Comparison of ENCODE assay signal across 15 cellular contexts in the genomic region with DNA sequence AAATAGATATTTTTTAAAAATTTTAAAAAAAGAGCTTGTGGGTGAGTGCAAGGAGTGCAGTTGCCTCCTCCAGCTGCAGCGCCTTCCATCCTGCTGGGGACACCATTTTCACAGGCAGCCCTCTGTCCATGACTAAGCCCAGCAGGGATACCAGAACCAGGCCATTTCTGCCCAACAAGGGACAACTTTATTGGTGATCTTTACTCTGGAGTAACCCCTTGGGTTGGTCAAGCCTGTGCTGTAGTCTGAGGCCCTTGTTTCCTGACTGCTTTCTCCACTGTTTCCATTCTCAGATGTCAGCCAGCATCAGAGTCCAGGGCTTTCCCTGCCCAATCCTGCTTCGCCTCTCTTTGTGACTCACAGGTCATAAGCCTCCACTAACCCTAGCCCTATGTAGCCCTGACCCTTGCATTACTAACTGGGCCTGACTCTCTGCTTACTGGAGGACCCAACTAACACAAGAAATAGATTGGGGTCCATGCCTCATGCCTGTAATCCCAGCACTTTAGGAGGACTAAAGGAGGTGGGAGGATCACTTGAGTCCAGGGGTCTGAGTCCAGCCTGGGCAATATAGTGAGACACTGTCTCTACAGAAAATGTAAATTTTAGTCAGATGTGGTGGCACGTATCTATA. TPM values are rescaled to one million over a fixed set of nuclear protein-coding genes. Genes with fewer than 3 reads are reported as not detected.
DNase-seq lines count a peak whose midpoint lies in the region; ATAC-seq, FAIRE-seq and TF ChIP-seq lines count a peak whose summit lies in the region.
"Had no signal": no experiment of that assay in that cellular context is flagged by ENCODE, and none has a peak within 500 bp of the region (broad histone marks: within the 10 kb centered on the region; RNA-seq: fewer than 3 reads in every experiment).

No MANE protein-coding gene starts in this region.

- H3K9ac ChIP-seq in HepG2 (ENCODE audit: insufficient read depth, low read depth, low read length) (peak overlapping the region; percentile 41), mammary epithelial cell (ENCODE audit: insufficient read depth, low read length) (no peak overlapping the region)

- POLR2A ChIA-PET in activated CD8-positive, alpha-beta T cell treated with anti-CD3 and anti-CD28 coated beads for 36 hours (lab: Charles Lee): interaction anchor here (1.2 to 3.1 kb wide), 5 partner anchors 9 to 84 kb away, joined by 3 to 19 read pairs (median 8); a partner anchor contains a TSS
- POLR2A ChIA-PET in HepG2 (lab: Yijun Ruan, JAX): interaction anchor here (0.7 to 1.5 kb wide), 12 partner anchors 9 to 262 kb away, joined by 3 to 16 read pairs (median 4); a partner anchor contains a TSS

- TF ChIP-seq CTCF in activated CD8-positive, alpha-beta T cell treated with anti-CD3 and anti-CD28 coated beads for 36 hours (IDR thresholded peaks at IDR 0.05): no peak
- TF ChIP-seq CTCF in HepG2 (CRISPR knock-in tag; IDR thresholded peaks at IDR 0.05) (no peak), upper lobe of left lung (IDR thresholded peaks at IDR 0.05) (no peak), mammary epithelial cell (conservative IDR thresholded peaks at IDR 0.05 in 1 of 2, IDR thresholded peaks at IDR 0.05 in 1 of 2; ENCODE audit: extremely low read depth in 1 of 2, insufficient read depth in 1 of 2, low read depth in 1 of 2, low read length in 2 of 2) (no peak)

- H3K27me3 ChIP-seq in HepG2 (ENCODE audit: control insufficient read depth in 1 of 2, insufficient read depth in 2 of 2, low read length in 2 of 2): no peaks in the 10 kb centered on the region
- H3K27me3 ChIP-seq in upper lobe of left lung: no peaks in the 10 kb centered on the region
- H3K27me3 ChIP-seq in mammary epithelial cell (ENCODE audit: insufficient read depth, low read length): no peaks in the 10 kb centered on the region
- H3K27me3 ChIP-seq: adrenal gland had no signal

- ATAC-seq in activated CD8-positive, alpha-beta T cell treated with anti-CD3 and anti-CD28 coated beads for 36 hours: no peak
- ATAC-seq in HepG2: peak; percentile 71
- ATAC-seq in upper lobe of left lung (ENCODE audit: low FRiP score in 2 of 2): no peak
- no peak for ATAC-seq in GM19455 (IDR thresholded peaks at IDR 0.05; ENCODE audit: unreplicated experiment)

- H3K36me3 ChIP-seq in HepG2 (replicated peaks in 1 of 2; ENCODE audit: control insufficient read depth in 1 of 2, insufficient read depth in 2 of 2, low read length in 2 of 2) (no peaks in the 10 kb centered on the region), upper lobe of left lung (no peaks in the 10 kb centered on the region), mammary epithelial cell (ENCODE audit: insufficient read depth, low read length) (no peaks in the 10 kb centered on the region)
- H3K36me3 ChIP-seq: adrenal gland had no signal

- no peak for TF ChIP-seq RAD21 in HepG2 (CRISPR knock-in tag; IDR thresholded peaks at IDR 0.05)

- WGBS in HepG2 (ENCODE audit: low lambda C conversion rate): 58% methylated on average over 3 of the region's 3 CpGs
- 91 to 97% methylated on average over 3 of the region's 3 CpGs for WGBS in upper lobe of left lung, 2 donors
- WGBS in mammary epithelial cell (ENCODE audit: low coverage, missing lambda C conversion rate): 93% methylated on average over 3 of the region's 3 CpGs

- no peak for DNase-seq in activated naive CD4-positive, alpha-beta T cell treated with anti-CD3 and anti-CD28 coated beads for 36 hours
- no peak for DNase-seq in activated naive CD4-positive, alpha-beta T cell treated with Interleukin-2 at 50 U/mL for 16 hours
- DNase-seq in activated CD8-positive, alpha-beta T cell treated with anti-CD3 and anti-CD28 coated beads for 36 hours: no peak
- peak; percentile 69 for DNase-seq in HepG2 (ENCODE audit: low spot score)
- DNase-seq in upper lobe of left lung: no peak
- DNase-seq in DMS153 (lab: John Stamatoyannopoulos, UW): no peak
- DNase-seq in mammary epithelial cell: no peak
- DNase-seq: adrenal gland; HFFc6; NCI-H2081; nephron progenitor cell; NK-92 treated with Interleukin-12 subunit alpha and Interleukin-12 subunit beta, amount 100 ng/mL, for 24 hours had no signal

- H3K4me3 ChIP-seq in HepG2 (replicated peaks in 1 of 3; ENCODE audit: insufficient read depth in 1 of 3, low read depth in 2 of 3, low read length in 3 of 3): peak overlapping the region in 2 of 3 experiments; percentile 38 to 39; a peak in 2 of 6 replicates
- H3K4me3 ChIP-seq in upper lobe of left lung: peak overlapping the region in 1 of 4 donors; percentile 29
- no peak overlapping the region for H3K4me3 ChIP-seq in mammary epithelial cell (replicated peaks in 1 of 3; ENCODE audit: insufficient read depth in 1 of 3, low read depth in 2 of 3, low read length in 3 of 3)
- H3K4me3 ChIP-seq: adrenal gland, SK-N-MC had no signal

- H3K4me2 ChIP-seq in HepG2 (ENCODE audit: low read depth, low read length) (peak overlapping the region; percentile 57), mammary epithelial cell (ENCODE audit: insufficient read depth, low read depth, low read length) (no peak overlapping the region)

- TF ChIP-seq EP300 in HepG2 (IDR thresholded peaks at IDR 0.05; ENCODE audit: low read depth in 2 of 2, low read length in 2 of 2): no peak
- no peak for TF ChIP-seq EP300 in HepG2 (CRISPR knock-in tag; IDR thresholded peaks at IDR 0.05; ENCODE audit: borderline replicate concordance)
- no peak for TF ChIP-seq EP300 in upper lobe of left lung (IDR thresholded peaks at IDR 0.05)

- H4K20me1 ChIP-seq in HepG2 (ENCODE audit: insufficient read depth, low read length): no peaks in the 10 kb centered on the region
- no peaks in the 10 kb centered on the region for H4K20me1 ChIP-seq in mammary epithelial cell (ENCODE audit: insufficient read depth, low read length)

- peak overlapping the region; percentile 85 for H3K27ac Mint-ChIP-seq in activated naive CD4-positive, alpha-beta T cell treated with anti-CD3 and anti-CD28 coated beads for 36 hours
- peak overlapping the region; percentile 87 for H3K27ac Mint-ChIP-seq in activated CD8-positive, alpha-beta T cell treated with anti-CD3 and anti-CD28 coated beads for 36 hours
- H3K27ac Mint-ChIP-seq: HFFc6, nephron progenitor cell had no signal

- peak overlapping the region; percentile 38 for H3K4me3 Mint-ChIP-seq in activated naive CD4-positive, alpha-beta T cell treated with anti-CD3 and anti-CD28 coated beads for 36 hours
- H3K4me3 Mint-ChIP-seq in activated CD8-positive, alpha-beta T cell treated with anti-CD3 and anti-CD28 coated beads for 36 hours: peak overlapping the region; percentile 24
- H3K4me3 Mint-ChIP-seq: HFFc6, nephron progenitor cell had no signal

- in situ Hi-C loops in HepG2 (cut with HindIII; ENCODE audit: extremely low pct_ligation_motif_present, low pct_unique_long_range_greater_than_20kb) (no loop called here), mammary epithelial cell (cut with MboI; ENCODE audit: low sequenced_read_pairs in 2 of 2) (no loop called here)

- no peaks in the 10 kb centered on the region for H3K36me3 Mint-ChIP-seq in activated naive CD4-positive, alpha-beta T cell treated with anti-CD3 and anti-CD28 coated beads for 36 hours (ENCODE audit: low read depth)
- peaks cover 3% of the 10 kb centered on the region for H3K36me3 Mint-ChIP-seq in activated CD8-positive, alpha-beta T cell treated with anti-CD3 and anti-CD28 coated beads for 36 hours (ENCODE audit: low read depth)

- H3K4me1 ChIP-seq in HepG2 (ENCODE audit: insufficient read depth, low read length) (peaks cover 72% of the 10 kb centered on the region), upper lobe of left lung (peaks cover 42 to 49% (median 45%) of the 10 kb centered on the region in 4 donors), mammary epithelial cell (ENCODE audit: insufficient read depth, low read length) (no peaks in the 10 kb centered on the region)

- H3K4me1 Mint-ChIP-seq in activated naive CD4-positive, alpha-beta T cell treated with anti-CD3 and anti-CD28 coated beads for 36 hours (ENCODE audit: low read depth): peaks cover 30% of the 10 kb centered on the region
- H3K4me1 Mint-ChIP-seq in activated CD8-positive, alpha-beta T cell treated with anti-CD3 and anti-CD28 coated beads for 36 hours (ENCODE audit: low read depth): peaks cover 16% of the 10 kb centered on the region

- dilution Hi-C loops in mammary epithelial cell (cut with HindIII; ENCODE audit: low sequenced_read_pairs): no loop called here

- H3K79me2 ChIP-seq in HepG2 (ENCODE audit: insufficient read depth, low read length) (no peaks in the 10 kb centered on the region), mammary epithelial cell (ENCODE audit: insufficient read depth, low read length) (no peaks in the 10 kb centered on the region)

- H3K27me3 Mint-ChIP-seq in activated naive CD4-positive, alpha-beta T cell treated with anti-CD3 and anti-CD28 coated beads for 36 hours (ENCODE audit: low read depth): no peaks in the 10 kb centered on the region
- no peaks in the 10 kb centered on the region for H3K27me3 Mint-ChIP-seq in activated CD8-positive, alpha-beta T cell treated with anti-CD3 and anti-CD28 coated beads for 36 hours

- peak overlapping the region; percentile 87 for H2AFZ ChIP-seq in HepG2 (ENCODE audit: low read length)
- no peak overlapping the region for H2AFZ ChIP-seq in mammary epithelial cell (ENCODE audit: low read depth, low read length)

- no TSS peak for BruUV-seq in HepG2 (replicated peaks; lab: Mats Ljungman, UMichigan)
- no TSS peak for BruUV-seq in mammary epithelial cell (replicated peaks; lab: Mats Ljungman, UMichigan)

- no peak for FAIRE-seq in HepG2 (lab: Jason Lieb, UNC)
- FAIRE-seq: islet of Langerhans had no signal

- H3K9me3 Mint-ChIP-seq in activated naive CD4-positive, alpha-beta T cell treated with anti-CD3 and anti-CD28 coated beads for 36 hours: no peaks in the 10 kb centered on the region
- peaks cover 2% of the 10 kb centered on the region for H3K9me3 Mint-ChIP-seq in activated CD8-positive, alpha-beta T cell treated with anti-CD3 and anti-CD28 coated beads for 36 hours
- H3K9me3 Mint-ChIP-seq: HFFc6, nephron progenitor cell had no signal

- TF ChIP-seq POLR2A in HepG2 (IDR thresholded peaks at IDR 0.05; ENCODE audit: insufficient read depth in 1 of 2, low read depth in 2 of 2, low read length in 2 of 2): peak in 1 of 2 experiments; percentile 32; a peak in 2 of 4 replicates
- no peak for TF ChIP-seq POLR2A in upper lobe of left lung (IDR thresholded peaks at IDR 0.05)

- H3K27ac ChIP-seq in HepG2 (ENCODE audit: extremely low read length, insufficient read depth, low read length) (peak overlapping the region; percentile 76), upper lobe of left lung (peak overlapping the region; percentile 80 to 88 (median 86)), mammary epithelial cell (ENCODE audit: insufficient read depth, low read depth, low read length) (no peak overlapping the region)

- H3K9me3 ChIP-seq in HepG2 (ENCODE audit: low read length) (no peaks in the 10 kb centered on the region), upper lobe of left lung (no peaks in the 10 kb centered on the region), mammary epithelial cell (replicated peaks; ENCODE audit: insufficient read depth, low read length) (no peaks in the 10 kb centered on the region)
- H3K9me3 ChIP-seq: adrenal gland had no signal

- CTCF ChIA-PET in activated naive CD4-positive, alpha-beta T cell treated with anti-CD3 and anti-CD28 coated beads for 36 hours (lab: Charles Lee): interaction anchor here (0.7 to 1.1 kb wide), 3 partner anchors 9 to 81 kb away, joined by 3 to 4 read pairs (median 3); a partner anchor contains a TSS
- CTCF ChIA-PET in activated CD8-positive, alpha-beta T cell treated with anti-CD3 and anti-CD28 coated beads for 36 hours (lab: Charles Lee): interaction anchor here (1.2 to 1.6 kb wide), 4 partner anchors 8 to 133 kb away, joined by 4 to 6 read pairs (median 4); a partner anchor contains a TSS
- CTCF ChIA-PET in HepG2 (lab: Yijun Ruan, JAX; ENCODE audit: low intra/inter-chr PET ratio, low total read pairs): no interaction called here
- CTCF ChIA-PET in mammary epithelial cell (lab: Charles Lee; ENCODE audit: low non-redundant PET): no interaction called here

- intact Hi-C loops in activated naive CD4-positive, alpha-beta T cell treated with anti-CD3 and anti-CD28 coated beads for 36 hours (cut with micrococcal nuclease): no loop called here
- intact Hi-C loops in activated CD8-positive, alpha-beta T cell treated with anti-CD3 and anti-CD28 coated beads for 36 hours (cut with micrococcal nuclease): no loop called here
- intact Hi-C loops in HepG2 (cut with micrococcal nuclease; ENCODE audit: unreplicated experiment) (no loop called here), mammary epithelial cell (cut with micrococcal nuclease) (no loop called here)

RNA-seq across cellular contexts. Expression of a gene that starts 8.7 kb away (rescaled TPM):
- 10 to 100 TPM; 21.5 to 21.8 TPM for total RNA-seq in activated naive CD4-positive, alpha-beta T cell treated with anti-CD3 and anti-CD28 coated beads for 36 hours
- total RNA-seq in activated CD8-positive, alpha-beta T cell treated with anti-CD3 and anti-CD28 coated beads for 36 hours: 10 to 100 TPM; 18.4 to 25.4 TPM
- 21.9 and 22.6 TPM in 2 replicates for total RNA-seq in HepG2 (2016; rRNA removed; fragmentation: Illumina TruSeq; extraction: Trizol)
- 7.0 and 8.3 TPM in 2 replicates for total RNA-seq in HepG2 (2016; cell fraction: cytosol; rRNA removed; fragmentation: Illumina TruSeq; extraction: Trizol; ENCODE audit: low read depth)
- total RNA-seq in HepG2 (2016; cell fraction: insoluble cytoplasmic fraction; rRNA removed; fragmentation: Illumina TruSeq; extraction: Trizol): 18.1 and 21.0 TPM in 2 replicates
- total RNA-seq in HepG2 (2016; cell fraction: membrane; rRNA removed; fragmentation: Illumina TruSeq; extraction: Trizol): 9.9 and 11.2 TPM in 2 replicates
- 11.3 and 17.7 TPM in 2 replicates for total RNA-seq in HepG2 (2016; cell fraction: nucleus; rRNA removed; fragmentation: Illumina TruSeq; extraction: Trizol)
- 11.3 and 11.9 TPM in 2 replicates for polyA plus RNA-seq in HepG2 (2011; rRNA removed)
- 8.2 and 8.4 TPM in 2 replicates for polyA plus RNA-seq in HepG2 (2011; cell fraction: cytosol; rRNA removed)
- 12.3 and 17.8 TPM in 2 replicates for polyA plus RNA-seq in HepG2 (2011; cell fraction: nucleus; rRNA removed)
- polyA plus RNA-seq in HepG2 (2012): 14.7 and 17.5 TPM in 2 replicates
- 6.3 and 6.7 TPM in 2 replicates for polyA plus RNA-seq in HepG2 (2016; cell fraction: cytosol; fragmentation: Illumina TruSeq; extraction: Trizol; ENCODE audit: low read depth)
- polyA plus RNA-seq in HepG2 (2016; cell fraction: insoluble cytoplasmic fraction; fragmentation: Illumina TruSeq; extraction: Trizol; ENCODE audit: low read depth): 27.9 and 29.1 TPM in 2 replicates
- 7.2 and 7.8 TPM in 2 replicates for polyA plus RNA-seq in HepG2 (2016; cell fraction: membrane; fragmentation: Illumina TruSeq; extraction: Trizol; ENCODE audit: low read depth)
- 33.3 and 34.6 TPM in 2 replicates for polyA plus RNA-seq in HepG2 (2016; cell fraction: nucleus; fragmentation: Illumina TruSeq; extraction: Trizol; ENCODE audit: insufficient read depth, low read depth)
- polyA minus RNA-seq in HepG2 (2011; rRNA and poly(A)+ RNA removed; ENCODE audit: low replicate concordance): 9.0 and 11.4 TPM in 2 replicates
- polyA minus RNA-seq in HepG2 (2011; cell fraction: cytosol; rRNA and poly(A)+ RNA removed): 6.2 and 7.6 TPM in 2 replicates
- polyA minus RNA-seq in HepG2 (2011; cell fraction: nucleus; rRNA and poly(A)+ RNA removed): 14.2 and 18.2 TPM in 2 replicates
- total RNA-seq in upper lobe of left lung: 10 to 100 TPM; 16.7 to 50.3 (median 26.6) TPM
- total RNA-seq in mammary epithelial cell: 10 to 100 TPM in 1 of 2 donors, 1 to 10 TPM in 1; 9.7 to 22.8 TPM
- 13.3 TPM for polyA plus RNA-seq in mammary epithelial cell
- polyA minus RNA-seq in mammary epithelial cell: 10.4 TPM

RNA-seq across cellular contexts. Expression of a gene that starts 12.7 kb away (rescaled TPM):
- 1 to 10 TPM; 8.1 to 9.1 TPM for total RNA-seq in activated naive CD4-positive, alpha-beta T cell treated with anti-CD3 and anti-CD28 coated beads for 36 hours
- 1 to 10 TPM; 9.0 to 9.3 TPM for total RNA-seq in activated CD8-positive, alpha-beta T cell treated with anti-CD3 and anti-CD28 coated beads for 36 hours
- total RNA-seq in HepG2 (2016; rRNA removed; fragmentation: Illumina TruSeq; extraction: Trizol) (8.1 and 9.1 TPM in 2 replicates), upper lobe of left lung (10 to 100 TPM; 12.5 to 29.9 (median 14.6) TPM), mammary epithelial cell (1 to 10 TPM; 1.7 to 4.1 TPM)
- total RNA-seq in HepG2 (2016; cell fraction: cytosol; rRNA removed; fragmentation: Illumina TruSeq; extraction: Trizol; ENCODE audit: low read depth): 2.4 and 2.8 TPM in 2 replicates
- 7.8 and 8.7 TPM in 2 replicates for total RNA-seq in HepG2 (2016; cell fraction: insoluble cytoplasmic fraction; rRNA removed; fragmentation: Illumina TruSeq; extraction: Trizol)
- 8.4 and 9.7 TPM in 2 replicates for total RNA-seq in HepG2 (2016; cell fraction: membrane; rRNA removed; fragmentation: Illumina TruSeq; extraction: Trizol)
- total RNA-seq in HepG2 (2016; cell fraction: nucleus; rRNA removed; fragmentation: Illumina TruSeq; extraction: Trizol): 2.3 and 3.4 TPM in 2 replicates
- polyA plus RNA-seq in HepG2 (2011; rRNA removed) (2.5 and 2.7 TPM in 2 replicates), mammary epithelial cell (3.3 TPM)
- polyA plus RNA-seq in HepG2 (2011; cell fraction: cytosol; rRNA removed): 2.2 and 2.3 TPM in 2 replicates
- 0.81 and 0.84 TPM in 2 replicates for polyA plus RNA-seq in HepG2 (2011; cell fraction: nucleus; rRNA removed)
- 2.4 and 2.8 TPM in 2 replicates for polyA plus RNA-seq in HepG2 (2012)
- 3.3 and 3.6 TPM in 2 replicates for polyA plus RNA-seq in HepG2 (2016; cell fraction: cytosol; fragmentation: Illumina TruSeq; extraction: Trizol; ENCODE audit: low read depth)
- polyA plus RNA-seq in HepG2 (2016; cell fraction: insoluble cytoplasmic fraction; fragmentation: Illumina TruSeq; extraction: Trizol; ENCODE audit: low read depth): 11.4 and 12.2 TPM in 2 replicates
- 9.2 and 9.9 TPM in 2 replicates for polyA plus RNA-seq in HepG2 (2016; cell fraction: membrane; fragmentation: Illumina TruSeq; extraction: Trizol; ENCODE audit: low read depth)
- 5.3 and 6.0 TPM in 2 replicates for polyA plus RNA-seq in HepG2 (2016; cell fraction: nucleus; fragmentation: Illumina TruSeq; extraction: Trizol; ENCODE audit: insufficient read depth, low read depth)
- polyA minus RNA-seq in HepG2 (2011; rRNA and poly(A)+ RNA removed; ENCODE audit: low replicate concordance): 1.0 and 1.6 TPM in 2 replicates
- 0.88 and 1.4 TPM in 2 replicates for polyA minus RNA-seq in HepG2 (2011; cell fraction: cytosol; rRNA and poly(A)+ RNA removed)
- polyA minus RNA-seq in HepG2 (2011; cell fraction: nucleus; rRNA and poly(A)+ RNA removed): 0.77 and 0.99 TPM in 2 replicates
- polyA minus RNA-seq in mammary epithelial cell: 5.7 TPM

Comparison
In these comparisons a context has a peak if more than half of its experiments do, and no peak if none do; other contexts are left out.
1. H3K4me3 ChIP-seq: peak in HepG2 (2 of 3); none in mammary epithelial cell (0 of 3).
2. CTCF ChIA-PET loops: an anchor here in activated naive CD4-positive, alpha-beta T cell treated with anti-CD3 and anti-CD28 coated beads for 36 hours (0.7 to 1.1 kb wide) and activated CD8-positive, alpha-beta T cell treated with anti-CD3 and anti-CD28 coated beads for 36 hours (1.2 to 1.6 kb wide); none called in HepG2 and mammary epithelial cell.